Comparison of ENCODE assay signal across 8 cellular contexts in the genomic region with DNA sequence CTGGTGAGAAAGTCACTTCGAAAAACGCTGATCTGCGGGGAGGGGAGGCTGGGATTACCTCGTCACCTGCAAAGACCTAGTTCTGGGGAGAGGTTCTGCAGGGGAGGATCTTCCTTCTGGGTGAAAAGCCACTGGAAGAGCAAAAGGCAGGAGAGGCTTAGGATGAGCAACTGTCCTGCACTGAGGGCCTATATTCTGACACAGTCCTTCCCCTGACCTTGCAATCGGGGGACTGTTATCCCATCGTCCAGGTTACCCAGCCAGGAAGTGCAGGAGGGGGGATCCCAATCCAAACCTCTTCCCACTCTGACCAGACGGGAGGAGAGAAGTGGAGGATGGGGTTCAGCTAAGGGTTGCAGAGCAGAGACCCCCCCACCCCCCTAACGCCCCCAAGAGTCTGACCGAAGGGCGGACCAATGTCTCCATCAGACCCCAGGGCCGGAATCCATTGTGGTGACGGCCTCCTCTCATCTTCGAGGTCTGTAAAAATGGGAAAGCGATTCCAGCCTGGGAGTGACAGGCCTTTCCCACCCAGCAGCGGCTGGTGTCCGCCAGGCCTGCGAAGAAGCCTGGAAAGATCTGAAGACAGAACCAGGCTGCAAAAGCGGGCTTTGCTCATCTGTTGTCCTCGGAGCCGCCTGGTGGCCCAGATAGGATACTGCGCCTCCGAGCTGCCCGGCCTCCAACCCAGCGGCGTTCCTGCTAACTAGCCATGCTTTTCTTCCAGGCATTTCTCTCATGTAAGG. TPM values are rescaled to one million over a fixed set of nuclear protein-coding genes. Genes with fewer than 3 reads are reported as not detected.
DNase-seq lines count a peak whose midpoint lies in the region; TF ChIP-seq lines count a peak whose summit lies in the region.

No MANE protein-coding gene starts in this region.

- peak overlapping the region; percentile 99 for H3K27ac Mint-ChIP-seq in activated naive CD4-positive, alpha-beta T cell treated with anti-CD3 and anti-CD28 coated beads, Interleukin-2, amount 10 ng/mL, durations not matched to agents 7 days and 5 days

- H3K27ac ChIP-seq in SK-N-SH (ENCODE audit: low read depth in 2 of 2, low read length in 1 of 2) = peak overlapping the region; percentile 70 to 79
- H3K27ac ChIP-seq in temporal lobe (ENCODE audit: low read depth, low read length) = peak overlapping the region; percentile 47

- TF ChIP-seq CTCF in SK-N-SH (IDR thresholded peaks at IDR 0.05) = peak; percentile 93

- peak; percentile 37 for DNase-seq in NCI-H146 (lab: John Stamatoyannopoulos, UW)
- no peak for DNase-seq in NCI-H146 treated with DMSO at 0.1 percent for 48 hours (lab: John Stamatoyannopoulos, UW; ENCODE audit: unreplicated experiment)
- DNase-seq in LHCN-M2 (ENCODE audit: low read depth) = peak; percentile 81
- DNase-seq in SK-N-SH = peak; percentile 88
- DNase-seq in activated naive CD4-positive, alpha-beta T cell treated with anti-CD3 and anti-CD28 coated beads, Interleukin-2, amount 10 ng/mL, durations not matched to agents 7 days and 5 days = peak; percentile 84
- peak; percentile 75 for DNase-seq in germinal center (ENCODE audit: low spot score)
- DNase-seq in non-pigmented ciliary epithelial cell (ENCODE audit: low read depth) = peak; percentile 62

- peaks cover 54% of the 10 kb centered on the region for H3K4me1 Mint-ChIP-seq in activated naive CD4-positive, alpha-beta T cell treated with anti-CD3 and anti-CD28 coated beads, Interleukin-2, amount 10 ng/mL, durations not matched to agents 7 days and 5 days

- H3K9ac ChIP-seq in SK-N-SH = peak overlapping the region; percentile 39; the same call in 1 of the 2 replicates

- H3K9me2 ChIP-seq in SK-N-SH = no peaks in the 10 kb centered on the region

- no peaks in the 10 kb centered on the region for H3K9me3 ChIP-seq in SK-N-SH

- no peaks in the 10 kb centered on the region for H3K27me3 ChIP-seq in SK-N-SH (ENCODE audit: insufficient read depth)

- peaks cover 43% of the 10 kb centered on the region for H3K27me3 Mint-ChIP-seq in activated naive CD4-positive, alpha-beta T cell treated with anti-CD3 and anti-CD28 coated beads, Interleukin-2, amount 10 ng/mL, durations not matched to agents 7 days and 5 days

- no peaks in the 10 kb centered on the region for H3K36me3 ChIP-seq in SK-N-SH (replicated peaks in 1 of 2; ENCODE audit: control insufficient read depth in 1 of 2, insufficient read depth in 2 of 2, low read length in 1 of 2)

- no peaks in the 10 kb centered on the region for H4K20me1 ChIP-seq in SK-N-SH (ENCODE audit: insufficient read depth)

- peak; percentile 99 for TF ChIP-seq RAD21 in SK-N-SH (IDR thresholded peaks at IDR 0.05; ENCODE audit: low read length)

- H2AFZ ChIP-seq in SK-N-SH (ENCODE audit: low read depth) = peak overlapping the region; percentile 59; the same call in 1 of the 2 replicates

- POLR2A ChIA-PET in SK-N-SH (lab: Yijun Ruan, JAX) = interaction anchor here (1.2 kb wide), 1 partner anchor 24 kb away, joined by 3 read pairs; no protein-coding TSS in a partner anchor

- H3K4me2 ChIP-seq in SK-N-SH = peak overlapping the region; percentile 86; the same call in 1 of the 2 replicates

- peaks cover 29 to 40% of the 10 kb centered on the region in 2 experiments; a peak in 3 of 4 replicates for H3K4me1 ChIP-seq in SK-N-SH (ENCODE audit: control insufficient read depth in 1 of 2, insufficient read depth in 2 of 2, low read depth in 1 of 2, low read length in 1 of 2)

- peak overlapping the region; percentile 98 for H3K4me3 Mint-ChIP-seq in activated naive CD4-positive, alpha-beta T cell treated with anti-CD3 and anti-CD28 coated beads, Interleukin-2, amount 10 ng/mL, durations not matched to agents 7 days and 5 days

- peaks cover 27% of the 10 kb centered on the region for H3K36me3 Mint-ChIP-seq in activated naive CD4-positive, alpha-beta T cell treated with anti-CD3 and anti-CD28 coated beads, Interleukin-2, amount 10 ng/mL, durations not matched to agents 7 days and 5 days

- CTCF ChIA-PET in SK-N-SH (lab: Yijun Ruan, JAX) = interaction anchor here (0.5 to 7.2 kb wide), 56 partner anchors 8 to 495 kb away, joined by 3 to 135 read pairs (median 4); partner anchors contain the start of gene AADACL4
- CTCF ChIA-PET in activated naive CD4-positive, alpha-beta T cell treated with anti-CD3 and anti-CD28 coated beads, Interleukin-2, amount 10 ng/mL, durations not matched to agents 7 days and 5 days (lab: Charles Lee) = interaction anchor here (0.7 to 4.7 kb wide), 22 partner anchors 16 to 409 kb away, joined by 3 to 53 read pairs (median 4); no protein-coding TSS in a partner anchor

- peak overlapping the region in 1 of 2 experiments; percentile 15; a peak in 3 of 4 replicates for H3K4me3 ChIP-seq in SK-N-SH (ENCODE audit: low read depth in 2 of 2, low read length in 1 of 2)

- no peaks in the 10 kb centered on the region for H3K79me2 ChIP-seq in SK-N-SH (ENCODE audit: insufficient read depth)

- H3F3A ChIP-seq in SK-N-SH (replicated peaks; ENCODE audit: insufficient read depth) = peaks cover 18% of the 10 kb centered on the region

- 53% methylated on average over 17 of the region's 25 CpGs for WGBS in SK-N-SH (ENCODE audit: low lambda C conversion rate)

- no peaks in the 10 kb centered on the region for H3K9me3 Mint-ChIP-seq in activated naive CD4-positive, alpha-beta T cell treated with anti-CD3 and anti-CD28 coated beads, Interleukin-2, amount 10 ng/mL, durations not matched to agents 7 days and 5 days

- no peak for TF ChIP-seq EP300 in SK-N-SH (IDR thresholded peaks at IDR 0.05; ENCODE audit: borderline replicate concordance in 1 of 2, low read depth in 1 of 2, low read length in 1 of 2)

TF ChIP-seq in SK-N-SH, 30 proteins besides CTCF, POLR2A, EP300 and RAD21:
- TF ChIP-seq REST (IDR thresholded peaks at IDR 0.05; ENCODE audit: low read depth, low read length) (no peak), PBX3 (IDR thresholded peaks at IDR 0.05) (peak; percentile 34; the same call in 1 of the 2 replicates), ELF1 (IDR thresholded peaks at IDR 0.05) (no peak), SMC3 (IDR thresholded peaks at IDR 0.05; ENCODE audit: low read depth, low read length) (peak; percentile 98), TCF12 (IDR thresholded peaks at IDR 0.05) (peak; percentile 31; the same call in 1 of the 2 replicates), TAF1 (IDR thresholded peaks at IDR 0.05; ENCODE audit: borderline replicate concordance, low read depth, low read length) (no peak), NRF1 (IDR thresholded peaks at IDR 0.05; ENCODE audit: low read depth, low read length) (0 out of 2 replicates have a peak, but pooled peaks have one; percentile 11), MAX (IDR thresholded peaks at IDR 0.05; ENCODE audit: low read depth) (peak; percentile 48; the same call in 1 of the 2 replicates)

RNA-seq across cellular contexts. Expression of gene DHRS3, which starts 1.6 kb away (rescaled TPM):
- total RNA-seq in LHCN-M2 (2014; rRNA removed) = 1.4 and 1.6 TPM in 2 replicates
- polyA plus RNA-seq in LHCN-M2 (2012) = 2.3 TPM
- polyA plus RNA-seq in SK-N-SH (2012; rRNA removed) = 29.6 and 44.8 TPM in 2 replicates
- 17.6 and 26.3 TPM in 2 replicates for polyA plus RNA-seq in SK-N-SH (2012; cell fraction: cytosol; rRNA removed)
- 41.9 and 43.1 TPM in 2 replicates for polyA plus RNA-seq in SK-N-SH (2012; cell fraction: nucleus; rRNA removed)
- total RNA-seq in temporal lobe = 6.9 TPM

RNA-seq across cellular contexts. Expression of gene AADACL4, which starts 24.3 kb away (rescaled TPM):
- total RNA-seq in LHCN-M2 (2014; rRNA removed) (not detected in 2 replicates), temporal lobe (not detected)
- not detected for polyA plus RNA-seq in LHCN-M2 (2012)
- polyA plus RNA-seq in SK-N-SH (2012; rRNA removed) = 0.32 and 0.59 TPM in 2 replicates
- 0.21 and 0.23 TPM in 2 replicates for polyA plus RNA-seq in SK-N-SH (2012; cell fraction: cytosol; rRNA removed)
- 2.5 TPM in 2 replicates for polyA plus RNA-seq in SK-N-SH (2012; cell fraction: nucleus; rRNA removed)
